In the genomic region with DNA sequence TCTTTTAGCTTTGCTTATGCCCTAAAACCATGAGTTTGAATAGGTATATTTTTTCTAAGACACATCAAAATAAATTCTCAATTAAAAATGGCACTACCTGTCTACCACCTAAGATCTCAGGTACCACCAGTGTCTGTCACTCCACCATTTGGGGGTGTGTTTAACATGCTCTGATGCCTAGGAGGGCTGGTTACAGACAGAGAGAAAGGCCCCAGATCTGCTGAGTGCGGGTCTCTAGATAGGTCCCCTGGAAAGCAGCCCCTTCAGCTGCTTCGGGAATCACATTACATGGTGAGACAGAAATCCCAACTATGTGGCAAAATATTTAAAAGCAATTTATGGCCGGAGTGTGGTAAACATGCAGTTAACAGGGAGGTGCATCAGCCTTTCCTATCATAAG, we compare ENCODE assay signal across 8 cellular contexts. TPM values are rescaled to one million over a fixed set of nuclear protein-coding genes. Genes with fewer than 3 reads are reported as not detected.
DNase-seq lines count a peak whose midpoint lies in the region; ATAC-seq, FAIRE-seq and TF ChIP-seq lines count a peak whose summit lies in the region.

No MANE protein-coding gene starts in this region.

- no peak for TF ChIP-seq RAD21 in HepG2 (CRISPR knock-in tag; IDR thresholded peaks at IDR 0.05)

- POLR2A ChIA-PET in HepG2 (lab: Yijun Ruan, JAX): interaction anchor here (0.5 to 1.5 kb wide), 8 partner anchors 8 to 120 kb away, joined by 3 to 7 read pairs (median 4); no protein-coding TSS in a partner anchor

- H3K27ac ChIP-seq in HepG2 (ENCODE audit: extremely low read length, insufficient read depth, low read length) (no peak overlapping the region), right lobe of liver (no peak overlapping the region), lower lobe of right lung (peak overlapping the region; percentile 83), tibial artery (no peak overlapping the region)

- peak overlapping the region; percentile 55 for H2AFZ ChIP-seq in HepG2 (ENCODE audit: low read length)

- peak overlapping the region; percentile 86 for H3K27ac Mint-ChIP-seq in activated naive CD8-positive, alpha-beta T cell treated with anti-CD3 and anti-CD28 coated beads for 36 hours

- peaks cover 3% of the 10 kb centered on the region for H3K9me3 Mint-ChIP-seq in activated naive CD8-positive, alpha-beta T cell treated with anti-CD3 and anti-CD28 coated beads for 36 hours

- no peak for FAIRE-seq in HepG2 (lab: Jason Lieb, UNC)

- H3K9ac ChIP-seq in HepG2 (ENCODE audit: insufficient read depth, low read depth, low read length): peak overlapping the region; percentile 88; the same call in 1 of the 2 replicates

- TF ChIP-seq EP300 in HepG2 (IDR thresholded peaks at IDR 0.05; ENCODE audit: low read depth in 2 of 2, low read length in 2 of 2) (no peak), HepG2 (CRISPR knock-in tag; IDR thresholded peaks at IDR 0.05; ENCODE audit: borderline replicate concordance) (no peak)

- H3K4me2 ChIP-seq in HepG2 (ENCODE audit: low read depth, low read length): peak overlapping the region; percentile 97

- no TSS peak for BruUV-seq in HepG2 (replicated peaks; lab: Mats Ljungman, UMichigan)

- peaks cover 8% of the 10 kb centered on the region for H3K36me3 Mint-ChIP-seq in activated naive CD8-positive, alpha-beta T cell treated with anti-CD3 and anti-CD28 coated beads for 36 hours

- peaks cover 39% of the 10 kb centered on the region for H3K79me2 ChIP-seq in HepG2 (ENCODE audit: insufficient read depth, low read length)

- DNase-seq in HepG2 (ENCODE audit: low spot score): no peak
- DNase-seq in right lobe of liver: no peak
- DNase-seq in activated naive CD8-positive, alpha-beta T cell treated with anti-CD3 and anti-CD28 coated beads for 36 hours: no peak
- DNase-seq in lower lobe of right lung: no peak
- DNase-seq in tibial artery: no peak
- no peak for DNase-seq in COLO668 (lab: John Stamatoyannopoulos, UW; ENCODE audit: unreplicated experiment)
- no peak for DNase-seq in left lobe of liver (ENCODE audit: low spot score)

- H4K20me1 ChIP-seq in HepG2 (ENCODE audit: insufficient read depth, low read length): 0 out of 2 replicates have a peak, but pooled peaks cover 6% of the 10 kb centered on the region

- in situ Hi-C loops in HepG2 (cut with HindIII; ENCODE audit: extremely low pct_ligation_motif_present, low pct_unique_long_range_greater_than_20kb): no loop called here

- WGBS in HepG2 (ENCODE audit: low lambda C conversion rate): 32% methylated on average over 3 of the region's 3 CpGs
- 92% methylated on average over 3 of the region's 3 CpGs for WGBS in right lobe of liver (ENCODE audit: insufficient coverage, low coverage, low lambda C conversion rate, missing lambda C conversion rate)

- H3K9me3 ChIP-seq in HepG2 (ENCODE audit: low read length) (peaks cover 11% of the 10 kb centered on the region), right lobe of liver (no peaks in the 10 kb centered on the region), lower lobe of right lung (no peaks in the 10 kb centered on the region), tibial artery (peaks cover 0 to 2% (median 0%) of the 10 kb centered on the region in 3 donors)

- peaks cover 37% of the 10 kb centered on the region for H3K4me1 Mint-ChIP-seq in activated naive CD8-positive, alpha-beta T cell treated with anti-CD3 and anti-CD28 coated beads for 36 hours

- intact Hi-C loops in HepG2 (cut with micrococcal nuclease; ENCODE audit: unreplicated experiment) (no loop called here), right lobe of liver (cut with DNase I) (no loop called here), lower lobe of right lung (cut with DNase I) (no loop called here), tibial artery (cut with DNase I; ENCODE audit: low total_unique reads) (no loop called here)

- TF ChIP-seq CTCF in HepG2 (CRISPR knock-in tag; IDR thresholded peaks at IDR 0.05) (no peak), right lobe of liver (IDR thresholded peaks at IDR 0.05) (no peak), lower lobe of right lung (IDR thresholded peaks at IDR 0.05) (no peak), tibial artery (IDR thresholded peaks at IDR 0.05) (no peak)

- H3K27me3 Mint-ChIP-seq in activated naive CD8-positive, alpha-beta T cell treated with anti-CD3 and anti-CD28 coated beads for 36 hours: peaks cover 5% of the 10 kb centered on the region

- H3K36me3 ChIP-seq in HepG2 (replicated peaks in 1 of 2; ENCODE audit: control insufficient read depth in 1 of 2, insufficient read depth in 2 of 2, low read length in 2 of 2): peaks cover 0 to 7% of the 10 kb centered on the region in 2 experiments; a peak in 2 of 5 replicates
- H3K36me3 ChIP-seq in right lobe of liver: no peaks in the 10 kb centered on the region
- peaks cover 10% of the 10 kb centered on the region for H3K36me3 ChIP-seq in lower lobe of right lung
- peaks cover 0 to 8% (median 0%) of the 10 kb centered on the region in 3 donors for H3K36me3 ChIP-seq in tibial artery

- no peak for TF ChIP-seq POLR2A in HepG2 (IDR thresholded peaks at IDR 0.05; ENCODE audit: insufficient read depth in 1 of 2, low read depth in 2 of 2, low read length in 2 of 2)
- no peak for TF ChIP-seq POLR2A in right lobe of liver (IDR thresholded peaks at IDR 0.05)

- H3K27me3 ChIP-seq in HepG2 (ENCODE audit: control insufficient read depth in 1 of 2, insufficient read depth in 2 of 2, low read length in 2 of 2) (peaks cover 0 to 3% of the 10 kb centered on the region in 2 experiments; a peak in 1 of 5 replicates), right lobe of liver (no peaks in the 10 kb centered on the region), lower lobe of right lung (ENCODE audit: low read depth) (no peaks in the 10 kb centered on the region), tibial artery (peaks cover 0 to 2% of the 10 kb centered on the region in 2 donors)

- ATAC-seq in HepG2 (peak; percentile 19; the same call in 2 of the 3 replicates), right lobe of liver (no peak), lower lobe of right lung (no peak), HG03342 (IDR thresholded peaks at IDR 0.05; ENCODE audit: unreplicated experiment) (no peak), left lobe of liver (no peak)

- H3K4me3 Mint-ChIP-seq in activated naive CD8-positive, alpha-beta T cell treated with anti-CD3 and anti-CD28 coated beads for 36 hours: peak overlapping the region; percentile 95

- H3K4me3 ChIP-seq in HepG2 (replicated peaks in 1 of 3; ENCODE audit: insufficient read depth in 1 of 3, low read depth in 2 of 3, low read length in 3 of 3) (peak overlapping the region in 2 of 3 experiments; percentile 98 to 99; a peak in 4 of 6 replicates), right lobe of liver (peak overlapping the region in 1 of 3 donors; percentile 95), lower lobe of right lung (peak overlapping the region; percentile 89), tibial artery (peak overlapping the region; percentile 74 to 91)

- peaks cover 30% of the 10 kb centered on the region for H3K4me1 ChIP-seq in HepG2 (ENCODE audit: insufficient read depth, low read length)
- peaks cover 0 to 15% (median 9%) of the 10 kb centered on the region in 4 donors for H3K4me1 ChIP-seq in right lobe of liver
- H3K4me1 ChIP-seq in lower lobe of right lung: peaks cover 22% of the 10 kb centered on the region
- peaks cover 0 to 18% (median 14%) of the 10 kb centered on the region in 4 donors for H3K4me1 ChIP-seq in tibial artery

- CTCF ChIA-PET in HepG2 (lab: Yijun Ruan, JAX; ENCODE audit: low intra/inter-chr PET ratio, low total read pairs): no interaction called here

RNA-seq across cellular contexts. Expression of a gene that starts 0.7 kb away (rescaled TPM):
- total RNA-seq in HepG2 (2016; rRNA removed; fragmentation: Illumina TruSeq; extraction: Trizol): 24.4 and 24.6 TPM in 2 replicates
- 9.1 and 12.1 TPM in 2 replicates for total RNA-seq in HepG2 (2016; cell fraction: cytosol; rRNA removed; fragmentation: Illumina TruSeq; extraction: Trizol; ENCODE audit: low read depth)
- 18.1 and 23.9 TPM in 2 replicates for total RNA-seq in HepG2 (2016; cell fraction: insoluble cytoplasmic fraction; rRNA removed; fragmentation: Illumina TruSeq; extraction: Trizol)
- total RNA-seq in HepG2 (2016; cell fraction: membrane; rRNA removed; fragmentation: Illumina TruSeq; extraction: Trizol): 17.4 and 24.9 TPM in 2 replicates
- total RNA-seq in HepG2 (2016; cell fraction: nucleus; rRNA removed; fragmentation: Illumina TruSeq; extraction: Trizol): 24.1 and 25.1 TPM in 2 replicates
- polyA plus RNA-seq in HepG2 (2011; rRNA removed): 23.5 and 26.0 TPM in 2 replicates
- 15.1 and 23.3 TPM in 2 replicates for polyA plus RNA-seq in HepG2 (2011; cell fraction: cytosol; rRNA removed)
- 49.6 and 50.7 TPM in 2 replicates for polyA plus RNA-seq in HepG2 (2011; cell fraction: nucleus; rRNA removed)
- 18.6 and 24.0 TPM in 2 replicates for polyA plus RNA-seq in HepG2 (2012)
- polyA plus RNA-seq in HepG2 (2016; cell fraction: cytosol; fragmentation: Illumina TruSeq; extraction: Trizol; ENCODE audit: low read depth): 14.6 and 18.8 TPM in 2 replicates
- 29.6 and 36.9 TPM in 2 replicates for polyA plus RNA-seq in HepG2 (2016; cell fraction: insoluble cytoplasmic fraction; fragmentation: Illumina TruSeq; extraction: Trizol; ENCODE audit: low read depth)
- 28.0 and 35.3 TPM in 2 replicates for polyA plus RNA-seq in HepG2 (2016; cell fraction: membrane; fragmentation: Illumina TruSeq; extraction: Trizol; ENCODE audit: low read depth)
- 41.2 and 46.7 TPM in 2 replicates for polyA plus RNA-seq in HepG2 (2016; cell fraction: nucleus; fragmentation: Illumina TruSeq; extraction: Trizol; ENCODE audit: insufficient read depth, low read depth)
- polyA minus RNA-seq in HepG2 (2011; rRNA and poly(A)+ RNA removed; ENCODE audit: low replicate concordance): 58.3 and 79.6 TPM in 2 replicates
- polyA minus RNA-seq in HepG2 (2011; cell fraction: cytosol; rRNA and poly(A)+ RNA removed): 22.8 and 23.7 TPM in 2 replicates
- polyA minus RNA-seq in HepG2 (2011; cell fraction: nucleus; rRNA and poly(A)+ RNA removed): 33.0 and 34.8 TPM in 2 replicates
- total RNA-seq in right lobe of liver: 10 to 100 TPM; 14.3 to 40.2 (median 23.4) TPM
- 10 to 100 TPM; 36.0 to 37.5 TPM for total RNA-seq in activated naive CD8-positive, alpha-beta T cell treated with anti-CD3 and anti-CD28 coated beads for 36 hours
- 49.1 TPM for total RNA-seq in lower lobe of right lung
- total RNA-seq in left lobe of liver: 17.3 TPM
